In the genomic region with DNA sequence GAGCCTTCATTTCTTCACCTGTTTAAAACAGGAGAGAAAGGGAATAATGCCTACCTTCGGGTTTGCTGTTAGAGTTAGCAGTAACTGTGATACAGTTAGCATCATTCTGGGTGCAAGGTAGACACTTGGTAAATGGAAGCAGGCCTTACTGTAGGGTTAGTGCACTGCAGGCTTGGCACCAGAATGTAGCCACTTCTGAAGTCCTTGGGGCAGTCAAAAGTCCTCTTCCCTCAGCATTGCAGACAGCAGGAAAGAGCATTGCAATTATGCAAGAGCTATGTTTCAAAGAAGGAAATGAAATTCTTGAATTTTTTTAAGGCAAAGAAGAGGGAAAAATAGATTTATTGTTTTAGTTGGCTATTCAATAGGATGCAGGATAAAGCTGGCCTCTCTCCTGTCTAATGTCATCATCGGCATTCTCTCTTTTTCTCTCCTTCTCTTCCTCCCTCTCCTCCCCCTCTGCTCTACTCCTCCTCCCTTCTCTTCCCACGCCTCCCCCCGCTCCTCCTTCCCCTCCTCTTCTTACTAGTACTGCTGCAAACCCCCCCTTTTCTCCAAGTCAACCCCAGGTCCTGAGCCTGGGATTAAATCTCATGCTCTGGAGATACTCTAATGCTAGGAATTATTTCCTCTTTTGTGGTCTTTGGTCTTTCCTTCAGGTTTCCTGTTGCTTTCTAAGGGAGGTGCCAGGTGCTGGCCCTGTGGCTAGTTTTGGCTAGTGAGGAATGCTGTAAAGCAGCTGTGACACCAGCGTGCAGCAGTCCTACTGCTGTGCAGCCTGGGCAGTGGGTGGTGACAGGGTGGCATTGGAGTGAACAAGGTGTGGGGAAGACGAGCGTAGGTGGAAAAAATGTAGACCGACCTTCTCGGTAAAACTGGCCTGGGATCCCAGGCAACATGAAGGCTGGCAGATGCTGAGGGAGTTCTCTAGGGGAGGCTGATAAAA, we compare ENCODE assay signal across 19 cellular contexts. TPM values are rescaled to one million over a fixed set of nuclear protein-coding genes. Genes with fewer than 3 reads are reported as not detected.
DNase-seq lines count a peak whose midpoint lies in the region; ATAC-seq and TF ChIP-seq lines count a peak whose summit lies in the region.
"Had no signal": no experiment of that assay in that cellular context is flagged by ENCODE, and none has a peak within 500 bp of the region (broad histone marks: within the 10 kb centered on the region; RNA-seq: fewer than 3 reads in every experiment).

No MANE protein-coding gene starts in this region.

- ATAC-seq in Right ventricle myocardium superior (ENCODE audit: poor library complexity) (peak; percentile 31), mucosa of descending colon (no peak)
- ATAC-seq: gastrocnemius medialis had no signal

- H3K27ac ChIP-seq in right atrium auricular region, result peak overlapping the region in 1 of 2 donors; percentile 17
- peak overlapping the region; percentile 51 for H3K27ac ChIP-seq in vagina

- H3K36me3 ChIP-seq in right atrium auricular region (no peaks in the 10 kb centered on the region), iPS-15b (ENCODE audit: control insufficient read depth, insufficient read depth, low read length) (no peaks in the 10 kb centered on the region), vagina (no peaks in the 10 kb centered on the region), mucosa of descending colon (ENCODE audit: low read depth) (no peaks in the 10 kb centered on the region)
- H3K36me3 ChIP-seq: gastrocnemius medialis had no signal

- intact Hi-C loops in Right ventricle myocardium superior (cut with DNase I), result loop anchor here (5.0 kb wide), 1 partner anchor 147 kb away; no protein-coding TSS in a partner anchor
- intact Hi-C loops in vagina (cut with DNase I), result loop anchor here (5.0 to 10.0 kb wide), 2 partner anchors 322 to 430 kb away; no protein-coding TSS in a partner anchor
- intact Hi-C loops in mucosa of descending colon (cut with DNase I, micrococcal nuclease), result no loop called here

- no peak for DNase-seq in Right ventricle myocardium superior
- no peak for DNase-seq in right atrium auricular region (ENCODE audit: low spot score)
- peak; percentile 23 for DNase-seq in UCSD-AML1 (lab: John Stamatoyannopoulos, UW; ENCODE audit: unreplicated experiment)
- DNase-seq in vagina (ENCODE audit: extremely low spot score in 2 of 2), result no peak
- no peak for DNase-seq in mucosa of descending colon
- no peak for DNase-seq in LoVo (ENCODE audit: low spot score)
- DNase-seq in SK-N-DZ (ENCODE audit: low spot score), result no peak
- DNase-seq: activated effector memory CD4-positive, alpha-beta T cell treated with anti-CD3 and anti-CD28 coated beads, Interleukin-2, amount 50 U/mL, for 16 hours; Calu3; cerebellar nuclear complex; gastrocnemius medialis; GDM1; GOT3; NCI-H748 treated with DMSO at 0.1 percent for 48 hours; nephron progenitor cell; retina; RPMI8226 had no signal

- H3K4me3 ChIP-seq in right atrium auricular region (no peak overlapping the region), iPS-15b (ENCODE audit: low read depth, low read length) (no peak overlapping the region), vagina (no peak overlapping the region), mucosa of descending colon (no peak overlapping the region)
- H3K4me3 ChIP-seq: gastrocnemius medialis, lung had no signal

- H3K4me1 ChIP-seq in right atrium auricular region, result peaks cover 0 to 28% of the 10 kb centered on the region in 2 donors
- H3K4me1 ChIP-seq in iPS-15b (ENCODE audit: control insufficient read depth, insufficient read depth, low read length), result peaks cover 31% of the 10 kb centered on the region
- H3K4me1 ChIP-seq in vagina, result peaks cover 20% of the 10 kb centered on the region
- no peaks in the 10 kb centered on the region for H3K4me1 ChIP-seq in mucosa of descending colon (ENCODE audit: low read depth)

- no peaks in the 10 kb centered on the region for H3K9me3 ChIP-seq in right atrium auricular region
- no peaks in the 10 kb centered on the region for H3K9me3 ChIP-seq in iPS-15b (ENCODE audit: control insufficient read depth, insufficient read depth, low read length)
- no peaks in the 10 kb centered on the region for H3K9me3 ChIP-seq in vagina
- no peaks in the 10 kb centered on the region for H3K9me3 ChIP-seq in mucosa of descending colon
- H3K9me3 ChIP-seq: gastrocnemius medialis had no signal

- TF ChIP-seq POLR2A in vagina (IDR thresholded peaks at IDR 0.05), result no peak

- peak overlapping the region; percentile 41 for H3K9ac ChIP-seq in iPS-15b (ENCODE audit: low read depth, low read length)

- no peak for TF ChIP-seq CTCF in right atrium auricular region (IDR thresholded peaks at IDR 0.05)
- no peak for TF ChIP-seq CTCF in vagina (IDR thresholded peaks at IDR 0.05)
- no peak for TF ChIP-seq CTCF in mucosa of descending colon (IDR thresholded peaks at IDR 0.05)

- no peaks in the 10 kb centered on the region for H3K27me3 ChIP-seq in right atrium auricular region
- no peaks in the 10 kb centered on the region for H3K27me3 ChIP-seq in iPS-15b (ENCODE audit: control insufficient read depth, insufficient read depth, low read length)
- no peaks in the 10 kb centered on the region for H3K27me3 ChIP-seq in vagina
- H3K27me3 ChIP-seq: gastrocnemius medialis had no signal

RNA-seq across cellular contexts. Expression of gene EEFSEC, which starts 21.6 kb away (rescaled TPM):
- total RNA-seq in Right ventricle myocardium superior (16.9 TPM), right atrium auricular region (10 to 100 TPM; 15.7 to 18.0 TPM), vagina (24.6 TPM), mucosa of descending colon (10 to 100 TPM in 2 of 3 donors, 1 to 10 TPM in 1; 9.7 to 10.9 (median 10.8) TPM)
- polyA plus RNA-seq in SK-N-DZ (2014; cell fraction: cytosol; rRNA removed), result 5.0 and 7.9 TPM in 2 replicates
- 9.0 and 10.0 TPM in 2 replicates for polyA plus RNA-seq in SK-N-DZ (2014; cell fraction: nucleus; rRNA removed)

RNA-seq across cellular contexts. Expression of gene RUVBL1, which starts 51.3 kb away (rescaled TPM):
- total RNA-seq in Right ventricle myocardium superior, result 21.0 TPM
- 10 to 100 TPM; 20.9 to 31.0 TPM for total RNA-seq in right atrium auricular region
- total RNA-seq in vagina, result 26.0 TPM
- total RNA-seq in mucosa of descending colon, result 10 to 100 TPM; 12.1 to 19.0 (median 15.6) TPM
- polyA plus RNA-seq in SK-N-DZ (2014; cell fraction: cytosol; rRNA removed), result 258 and 297 TPM in 2 replicates
- polyA plus RNA-seq in SK-N-DZ (2014; cell fraction: nucleus; rRNA removed), result 86.8 and 137 TPM in 2 replicates

Comparison
In these comparisons a context has a peak if more than half of its experiments do, and no peak if none do; other contexts are left out.
1. intact Hi-C loops: an anchor here in Right ventricle myocardium superior (5.0 kb wide) and vagina (5.0 to 10.0 kb wide); none called in mucosa of descending colon.